ENCODE assay signal across 35 cellular contexts in the genomic region with DNA sequence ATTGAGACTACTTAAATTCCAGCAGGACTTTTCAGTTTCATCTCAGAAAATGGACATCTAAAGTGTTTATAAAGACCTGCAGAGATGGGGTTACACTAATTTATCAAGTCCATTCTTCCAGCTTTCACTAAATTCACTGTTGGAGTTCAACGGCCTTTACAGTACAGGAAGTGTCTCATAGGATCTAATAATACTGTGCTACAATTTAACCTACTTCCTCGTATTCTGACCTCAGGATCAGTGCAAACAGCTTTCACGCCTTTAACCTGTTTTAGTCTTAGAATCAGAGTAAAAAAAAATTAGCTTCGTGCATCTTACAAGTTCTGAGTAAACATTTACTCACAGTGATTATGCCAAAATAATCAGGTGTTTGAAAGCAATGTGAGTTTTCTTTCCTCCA.
"Had no signal": no experiment of that assay in that cellular context is flagged by ENCODE, and none has a peak within 500 bp of the region (broad histone marks: within the 10 kb centered on the region; RNA-seq: fewer than 3 reads in every experiment).

No MANE protein-coding gene starts in this region.

- H3K4me3 Mint-ChIP-seq: activated B cell treated with CpG ODN at 0.5 μM for 24 hours; activated CD4-positive, alpha-beta memory T cell treated with anti-CD3 and anti-CD28 coated beads for 36 hours; activated CD4-positive, alpha-beta T cell treated with anti-CD3 and anti-CD28 coated beads, Interleukin-2, amount 10 ng/mL, durations not matched to agents 24 days and 14 days; activated CD8-positive, alpha-beta T cell treated with anti-CD3 and anti-CD28 coated beads for 36 hours; activated naive CD4-positive, alpha-beta T cell treated with anti-CD3 and anti-CD28 coated beads for 36 hours; activated naive CD8-positive, alpha-beta T cell treated with anti-CD3 and anti-CD28 coated beads for 36 hours; activated T-cell treated with anti-CD3 and anti-CD28 coated beads, Interleukin-2, amount 50 U/mL, for 4 hours; activated T-helper 1 cell treated with anti-CD3 and anti-CD28 coated beads, Interleukin-12 subunit alpha, Interleukin-12 subunit beta, Interleukin-2, Interleukin-4 antibody, amounts not matched to agents 30 ng/mL and 10 ng/mL and 1 ng/mL, durations not matched to agents 14 hours and 24 hours and 36 hours; activated T-helper 17 cell treated with anti-CD3 and anti-CD28 coated beads, Interleukin-2, amount 50 U/mL, for 72 hours; T-helper 1 cell treated with Interleukin-12 subunit alpha and Interleukin-12 subunit beta and Interleukin-4 antibody, amounts not matched to agents 30 μg/mL and 1 μg/mL, for 36 hours; T-helper 2 cell treated with Interferon-gamma antibody and Interleukin-4, amounts not matched to agents 5 μg/mL and 100 μg/mL, for 36 hours had no signal

- H3K4me3 ChIP-seq: adrenal gland, body of pancreas, breast epithelium had no signal

- DNase-seq: activated B cell treated with CpG ODN at 0.5 μM for 24 hours; activated CD4-positive, alpha-beta memory T cell treated with anti-CD3 and anti-CD28 coated beads for 36 hours; activated CD4-positive, alpha-beta T cell treated with anti-CD3 and anti-CD28 coated beads for 4 hours; activated CD4-positive, alpha-beta T cell treated with anti-CD3 and anti-CD28 coated beads, Interleukin-2, amount 10 ng/mL, durations not matched to agents 24 days and 14 days; activated CD4-positive, alpha-beta T cell treated with anti-CD3 and anti-CD28 coated beads, Interleukin-2, amount 50 U/mL, for 1 hour; activated CD4-positive, alpha-beta T cell treated with anti-CD3 and anti-CD28 coated beads, Interleukin-2, amount 50 U/mL, for 4 hours; activated CD4-positive, CD25-positive, alpha-beta regulatory T cell treated with anti-CD3 and anti-CD28 coated beads, Interleukin-2, amount 50 U/mL, for 72 hours; activated CD8-positive, alpha-beta memory T cell treated with anti-CD3 and anti-CD28 coated beads, Interleukin-2, amount 50 U/mL, for 4 hours; activated CD8-positive, alpha-beta T cell treated with anti-CD3 and anti-CD28 coated beads for 36 hours; activated effector memory CD4-positive, alpha-beta T cell treated with anti-CD3 and anti-CD28 coated beads, Interleukin-2, amount 50 U/mL, for 16 hours; activated gamma-delta T cell treated with Interleukin-2 at 50 U/mL for 16 hours; activated naive CD4-positive, alpha-beta T cell; activated naive CD4-positive, alpha-beta T cell treated with anti-CD3 and anti-CD28 coated beads for 36 hours; activated naive CD4-positive, alpha-beta T cell treated with anti-CD3 and anti-CD28 coated beads, Interleukin-2, amount 50 U/mL, for 16 hours; activated naive CD8-positive, alpha-beta T cell treated with anti-CD3 and anti-CD28 coated beads for 36 hours; activated T-cell treated with anti-CD3 and anti-CD28 coated beads for 4 hours; activated T-cell treated with anti-CD3 and anti-CD28 coated beads, Interleukin-2, amount 50 U/mL, for 1 hour; activated T-cell treated with anti-CD3 and anti-CD28 coated beads, Interleukin-2, amount 50 U/mL, for 4 hours; activated T-cell treated with anti-CD3 and anti-CD28 coated beads, Interleukin-2, amount 50 U/mL, for 72 hours; adrenal gland; amniotic stem cell; aorta; body of pancreas; brain microvascular endothelial cell; central memory CD4-positive, alpha-beta T cell; T-helper 1 cell; T-helper 2 cell; T-helper 9 cell had no signal

- ATAC-seq: activated CD8-positive, alpha-beta T cell treated with anti-CD3 and anti-CD28 coated beads for 36 hours; activated naive CD4-positive, alpha-beta T cell treated with anti-CD3 and anti-CD28 coated beads, Interleukin-2, amount 50 U/mL, for 72 hours; activated T-cell treated with anti-CD3 and anti-CD28 coated beads, Interleukin-2, amount 50 U/mL, for 4 hours; activated T-cell treated with anti-CD3 and anti-CD28 coated beads, Interleukin-2, amount 50 U/mL, for 72 hours; activated T-helper 17 cell treated with anti-CD3 and anti-CD28 coated beads, Interleukin-2, amount 50 U/mL, for 72 hours; body of pancreas had no signal

- H3K36me3 Mint-ChIP-seq: activated CD4-positive, alpha-beta memory T cell treated with anti-CD3 and anti-CD28 coated beads for 36 hours; activated naive CD4-positive, alpha-beta T cell treated with anti-CD3 and anti-CD28 coated beads, Interleukin-2, amount 50 U/mL, for 72 hours had no signal

- H3K27me3 Mint-ChIP-seq: activated B cell treated with CpG ODN at 0.5 μM for 24 hours; activated CD4-positive, alpha-beta memory T cell treated with anti-CD3 and anti-CD28 coated beads for 36 hours; activated CD4-positive, alpha-beta T cell treated with anti-CD3 and anti-CD28 coated beads, Interleukin-2, amount 10 ng/mL, durations not matched to agents 24 days and 14 days; activated T-helper 17 cell treated with anti-CD3 and anti-CD28 coated beads, Interleukin-2, amount 50 U/mL, for 72 hours had no signal

- H3K27ac ChIP-seq: adrenal gland, body of pancreas, brain microvascular endothelial cell, breast epithelium, VCaP had no signal

- H3K27me3 ChIP-seq: adrenal gland, body of pancreas, brain microvascular endothelial cell, breast epithelium had no signal

- H3K4me1 ChIP-seq: adrenal gland, body of pancreas, breast epithelium had no signal

- H3K9me3 ChIP-seq: adrenal gland, body of pancreas, breast epithelium had no signal

- H3K36me3 ChIP-seq: adrenal gland, brain microvascular endothelial cell, breast epithelium had no signal

- H3K9me3 Mint-ChIP-seq: activated B cell treated with CpG ODN at 0.5 μM for 24 hours; activated CD4-positive, alpha-beta memory T cell treated with anti-CD3 and anti-CD28 coated beads for 36 hours; activated CD8-positive, alpha-beta T cell treated with anti-CD3 and anti-CD28 coated beads for 36 hours; activated naive CD4-positive, alpha-beta T cell treated with anti-CD3 and anti-CD28 coated beads for 36 hours; activated T-cell treated with anti-CD3 and anti-CD28 coated beads, Interleukin-2, amount 50 U/mL, for 4 hours; activated T-helper 1 cell treated with anti-CD3 and anti-CD28 coated beads, Interleukin-12 subunit alpha, Interleukin-12 subunit beta, Interleukin-2, Interleukin-4 antibody, amounts not matched to agents 30 ng/mL and 10 ng/mL and 1 ng/mL, durations not matched to agents 14 hours and 24 hours and 36 hours; activated T-helper 17 cell treated with anti-CD3 and anti-CD28 coated beads, Interleukin-2, amount 50 U/mL, for 72 hours; T-helper 1 cell treated with Interleukin-12 subunit alpha and Interleukin-12 subunit beta and Interleukin-4 antibody, amounts not matched to agents 30 μg/mL and 1 μg/mL, for 36 hours had no signal

- H3K27ac Mint-ChIP-seq: activated B cell treated with CpG ODN at 0.5 μM for 24 hours; activated CD4-positive, alpha-beta memory T cell treated with anti-CD3 and anti-CD28 coated beads for 36 hours; activated CD4-positive, alpha-beta T cell treated with anti-CD3 and anti-CD28 coated beads, Interleukin-2, amount 10 ng/mL, durations not matched to agents 24 days and 14 days; activated CD8-positive, alpha-beta T cell treated with anti-CD3 and anti-CD28 coated beads for 36 hours; activated naive CD4-positive, alpha-beta T cell treated with anti-CD3 and anti-CD28 coated beads for 36 hours; activated naive CD4-positive, alpha-beta T cell treated with anti-CD3 and anti-CD28 coated beads, Interleukin-2, amount 50 U/mL, for 72 hours; activated naive CD8-positive, alpha-beta T cell treated with anti-CD3 and anti-CD28 coated beads for 36 hours; activated T-cell treated with anti-CD3 and anti-CD28 coated beads, Interleukin-2, amount 50 U/mL, for 72 hours; activated T-helper 1 cell treated with anti-CD3 and anti-CD28 coated beads, Interleukin-12 subunit alpha, Interleukin-12 subunit beta, Interleukin-2, Interleukin-4 antibody, amounts not matched to agents 30 ng/mL and 10 ng/mL and 1 ng/mL, durations not matched to agents 14 hours and 24 hours and 36 hours; activated T-helper 17 cell treated with anti-CD3 and anti-CD28 coated beads, Interleukin-2, amount 50 U/mL, for 72 hours; T-helper 1 cell treated with Interleukin-12 subunit alpha and Interleukin-12 subunit beta and Interleukin-4 antibody, amounts not matched to agents 30 μg/mL and 1 μg/mL, for 36 hours; T-helper 2 cell treated with Interferon-gamma antibody and Interleukin-4, amounts not matched to agents 5 μg/mL and 100 μg/mL, for 36 hours had no signal
